25 cellular contexts compared by ENCODE assay signal in genomic region chr4:181731900-181732299, GRCh38.
"Had no signal": no experiment of that assay in that cellular context is flagged by ENCODE, and none has a peak within 500 bp of the region (broad histone marks: within the 10 kb centered on the region; RNA-seq: fewer than 3 reads in every experiment).

No MANE protein-coding gene starts in this region.

- H3K4me3 ChIP-seq: colonic mucosa, esophagus squamous epithelium, gastrocnemius medialis, heart right ventricle, left lung, lower lobe of right lung, mucosa of descending colon had no signal

- ATAC-seq: effector memory CD8-positive, alpha-beta T cell; esophagus mucosa; gastrocnemius medialis; heart right ventricle; left cardiac atrium; left lung; left ventricle myocardium superior; lower lobe of right lung; mucosa of descending colon had no signal

- H3K27ac ChIP-seq: colonic mucosa, epithelial cell of prostate, esophagus squamous epithelium, gastrocnemius medialis, heart right ventricle, left lung, lower lobe of right lung had no signal

- H3K36me3 ChIP-seq: colonic mucosa, esophagus squamous epithelium, gastrocnemius medialis, heart right ventricle, left lung, lower lobe of right lung had no signal

- H3K27me3 ChIP-seq: colonic mucosa, esophagus squamous epithelium, gastrocnemius medialis, heart right ventricle, left lung had no signal

- DNase-seq: colonic mucosa; cortex of kidney; effector CD8-positive, alpha-beta T cell; effector memory CD8-positive, alpha-beta T cell; endodermal cell; erythroblast; esophagus squamous epithelium; foreskin fibroblast; foreskin melanocyte; gastrocnemius medialis; glutamatergic neuron; head of caudate nucleus; heart right ventricle; hippocampal formation; left cardiac atrium; left lung; left ventricle myocardium superior; lower lobe of right lung; mesenchymal stem cell; mucosa of descending colon had no signal

- FAIRE-seq: endometrium, islet of Langerhans, keratinocyte had no signal

- H3K4me1 ChIP-seq: colonic mucosa, esophagus squamous epithelium, gastrocnemius medialis, heart right ventricle, left lung, lower lobe of right lung had no signal

- H3K9me3 ChIP-seq: colonic mucosa, esophagus squamous epithelium, gastrocnemius medialis, heart right ventricle, left lung, lower lobe of right lung, mucosa of descending colon had no signal
